ENCODE assay signal across 21 cellular contexts in the genomic region with DNA sequence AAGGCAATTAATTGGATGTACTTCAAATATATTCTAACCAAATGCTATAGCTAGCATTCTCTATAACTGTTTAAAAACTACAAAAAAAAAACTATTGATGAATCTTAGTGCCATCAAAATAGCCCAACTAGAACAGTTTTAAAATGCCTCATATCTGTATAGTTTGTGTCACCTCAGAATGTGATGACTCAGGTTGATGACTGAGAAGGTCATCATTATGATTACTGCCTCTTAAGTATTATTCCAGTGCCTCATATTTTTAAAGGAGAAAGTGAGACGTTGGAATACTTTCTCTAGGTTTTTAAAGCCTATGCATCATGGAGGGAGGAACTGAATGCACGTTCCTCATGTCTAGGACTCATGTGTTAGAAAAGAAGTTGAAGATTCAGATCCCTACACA.
"Had no signal": no experiment of that assay in that cellular context is flagged by ENCODE, and none has a peak within 500 bp of the region (broad histone marks: within the 10 kb centered on the region; RNA-seq: fewer than 3 reads in every experiment).

No MANE protein-coding gene starts in this region.

- H3K4me3 Mint-ChIP-seq: activated CD4-positive, alpha-beta memory T cell treated with anti-CD3 and anti-CD28 coated beads, Interleukin-2, amount 10 ng/mL, durations not matched to agents 7 days and 5 days; activated CD8-positive, alpha-beta memory T cell treated with anti-CD3 and anti-CD28 coated beads, Interleukin-2, amount 10 ng/mL, durations not matched to agents 7 days and 5 days; activated naive CD8-positive, alpha-beta T cell treated with anti-CD3 and anti-CD28 coated beads, Interleukin-2, amount 10 ng/mL, durations not matched to agents 7 days and 5 days; brain; nephron; T-helper 2 cell treated with Interferon-gamma antibody and Interleukin-4, amounts not matched to agents 5 μg/mL and 100 μg/mL, for 36 hours had no signal

- H3K4me1 Mint-ChIP-seq: activated CD4-positive, alpha-beta memory T cell treated with anti-CD3 and anti-CD28 coated beads, Interleukin-2, amount 10 ng/mL, durations not matched to agents 7 days and 5 days; activated CD8-positive, alpha-beta memory T cell treated with anti-CD3 and anti-CD28 coated beads, Interleukin-2, amount 10 ng/mL, durations not matched to agents 7 days and 5 days; activated naive CD8-positive, alpha-beta T cell treated with anti-CD3 and anti-CD28 coated beads, Interleukin-2, amount 10 ng/mL, durations not matched to agents 7 days and 5 days; brain; nephron had no signal

- FAIRE-seq: frontal cortex, keratinocyte had no signal

- ATAC-seq: activated CD8-positive, alpha-beta memory T cell treated with anti-CD3 and anti-CD28 coated beads, Interleukin-2, amount 10 ng/mL, durations not matched to agents 7 days and 5 days; left lung had no signal

- DNase-seq: activated CD4-positive, alpha-beta memory T cell treated with anti-CD3 and anti-CD28 coated beads, Interleukin-2, amount 10 ng/mL, durations not matched to agents 7 days and 5 days; activated CD4-positive, alpha-beta T cell treated with anti-CD3 and anti-CD28 coated beads for 48 hours; activated CD4-positive, CD25-positive, alpha-beta regulatory T cell; activated CD8-positive, alpha-beta memory T cell treated with anti-CD3 and anti-CD28 coated beads, Interleukin-2, amount 10 ng/mL, durations not matched to agents 7 days and 5 days; activated naive CD4-positive, alpha-beta T cell; activated naive CD8-positive, alpha-beta T cell treated with anti-CD3 and anti-CD28 coated beads, Interleukin-2, amount 10 ng/mL, durations not matched to agents 7 days and 5 days; anterior cingulate cortex; erythroblast; left lung; midbrain; sigmoid colon; spleen; stimulated activated CD4-positive, alpha-beta T cell treated with anti-CD3 and anti-CD28 coated beads, Interleukin-4, amount 100 ng/mL, for 4 hours; stimulated activated naive CD4-positive, alpha-beta T cell treated with Interleukin-2 at 50 U/mL for 16 hours; thyroid gland had no signal

- H3K4me3 ChIP-seq: coronary artery, left lung, sigmoid colon, spleen, thyroid gland had no signal

- H3K36me3 Mint-ChIP-seq: activated CD8-positive, alpha-beta memory T cell treated with anti-CD3 and anti-CD28 coated beads, Interleukin-2, amount 10 ng/mL, durations not matched to agents 7 days and 5 days; activated naive CD8-positive, alpha-beta T cell treated with anti-CD3 and anti-CD28 coated beads, Interleukin-2, amount 10 ng/mL, durations not matched to agents 7 days and 5 days; brain had no signal

- H3K27me3 ChIP-seq: left lung, sigmoid colon, spleen, thyroid gland had no signal

- H3K9me3 Mint-ChIP-seq: activated CD4-positive, alpha-beta memory T cell treated with anti-CD3 and anti-CD28 coated beads, Interleukin-2, amount 10 ng/mL, durations not matched to agents 7 days and 5 days; nephron; T-helper 2 cell treated with Interferon-gamma antibody and Interleukin-4, amounts not matched to agents 5 μg/mL and 100 μg/mL, for 36 hours had no signal

- H3K27me3 Mint-ChIP-seq: activated CD4-positive, alpha-beta memory T cell treated with anti-CD3 and anti-CD28 coated beads, Interleukin-2, amount 10 ng/mL, durations not matched to agents 7 days and 5 days; activated CD8-positive, alpha-beta memory T cell treated with anti-CD3 and anti-CD28 coated beads, Interleukin-2, amount 10 ng/mL, durations not matched to agents 7 days and 5 days; brain had no signal

- H3K36me3 ChIP-seq: left lung, sigmoid colon, thyroid gland had no signal

- H3K27ac Mint-ChIP-seq: activated CD4-positive, alpha-beta memory T cell treated with anti-CD3 and anti-CD28 coated beads, Interleukin-2, amount 10 ng/mL, durations not matched to agents 7 days and 5 days; activated CD8-positive, alpha-beta memory T cell treated with anti-CD3 and anti-CD28 coated beads, Interleukin-2, amount 10 ng/mL, durations not matched to agents 7 days and 5 days; activated naive CD8-positive, alpha-beta T cell treated with anti-CD3 and anti-CD28 coated beads, Interleukin-2, amount 10 ng/mL, durations not matched to agents 7 days and 5 days; brain; nephron; T-helper 2 cell treated with Interferon-gamma antibody and Interleukin-4, amounts not matched to agents 5 μg/mL and 100 μg/mL, for 36 hours had no signal
